19 cellular contexts compared by ENCODE assay signal in the genomic region with DNA sequence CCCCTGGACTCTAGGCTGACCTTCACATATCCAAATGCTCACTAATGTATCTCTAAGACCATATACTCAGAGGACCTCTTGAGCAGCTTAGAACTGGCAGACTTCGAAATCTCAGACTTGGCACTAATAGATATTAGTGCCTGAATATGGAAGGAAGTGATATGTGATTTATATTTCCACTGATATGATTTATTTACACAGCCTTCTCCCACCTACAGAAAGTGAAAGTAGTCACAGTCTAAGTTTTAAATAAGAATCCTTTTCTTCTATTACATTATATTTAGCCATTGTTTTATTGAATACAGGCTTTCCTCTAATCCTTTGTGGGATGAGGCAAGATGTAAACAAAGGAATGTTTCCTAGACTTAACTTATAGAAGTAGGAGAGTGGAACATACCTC.
"Had no signal": no experiment of that assay in that cellular context is flagged by ENCODE, and none has a peak within 500 bp of the region (broad histone marks: within the 10 kb centered on the region; RNA-seq: fewer than 3 reads in every experiment).

No MANE protein-coding gene starts in this region.

- ATAC-seq: activated naive CD4-positive, alpha-beta T cell treated with anti-CD3 and anti-CD28 coated beads, Interleukin-2, amount 50 U/mL, for 72 hours; effector memory CD8-positive, alpha-beta T cell; left lobe of liver; pancreas; right lobe of liver; T-helper 17 cell; WTC11 had no signal

- DNase-seq: activated CD4-positive, alpha-beta memory T cell treated with anti-CD3 and anti-CD28 coated beads for 36 hours; activated CD4-positive, alpha-beta T cell treated with anti-CD3 and anti-CD28 coated beads for 4 hours; activated gamma-delta T cell treated with Interleukin-2 at 50 U/mL for 16 hours; activated T-cell treated with anti-CD3 and anti-CD28 coated beads for 4 hours; effector memory CD8-positive, alpha-beta T cell; foreskin melanocyte; kidney; naive B cell; pancreas; right lobe of liver; spleen; stimulated activated CD4-positive, alpha-beta T cell treated with anti-CD3 and anti-CD28 coated beads, Interleukin-4, amount 100 ng/mL, for 4 hours; stimulated activated naive CD4-positive, alpha-beta T cell; T-helper 17 cell; trophoblast cell had no signal

- H3K4me3 ChIP-seq: lung, pancreas, right lobe of liver, spleen had no signal

- H3K27me3 ChIP-seq: pancreas, right lobe of liver, spleen had no signal

- H3K4me1 ChIP-seq: pancreas, right lobe of liver had no signal

- H3K27ac ChIP-seq: pancreas, right lobe of liver, spleen had no signal

- H3K36me3 ChIP-seq: pancreas, right lobe of liver, spleen had no signal

- H3K9me3 ChIP-seq: pancreas, right lobe of liver, spleen had no signal
